Comparison of ENCODE assay signal across 8 cellular contexts in the genomic region with DNA sequence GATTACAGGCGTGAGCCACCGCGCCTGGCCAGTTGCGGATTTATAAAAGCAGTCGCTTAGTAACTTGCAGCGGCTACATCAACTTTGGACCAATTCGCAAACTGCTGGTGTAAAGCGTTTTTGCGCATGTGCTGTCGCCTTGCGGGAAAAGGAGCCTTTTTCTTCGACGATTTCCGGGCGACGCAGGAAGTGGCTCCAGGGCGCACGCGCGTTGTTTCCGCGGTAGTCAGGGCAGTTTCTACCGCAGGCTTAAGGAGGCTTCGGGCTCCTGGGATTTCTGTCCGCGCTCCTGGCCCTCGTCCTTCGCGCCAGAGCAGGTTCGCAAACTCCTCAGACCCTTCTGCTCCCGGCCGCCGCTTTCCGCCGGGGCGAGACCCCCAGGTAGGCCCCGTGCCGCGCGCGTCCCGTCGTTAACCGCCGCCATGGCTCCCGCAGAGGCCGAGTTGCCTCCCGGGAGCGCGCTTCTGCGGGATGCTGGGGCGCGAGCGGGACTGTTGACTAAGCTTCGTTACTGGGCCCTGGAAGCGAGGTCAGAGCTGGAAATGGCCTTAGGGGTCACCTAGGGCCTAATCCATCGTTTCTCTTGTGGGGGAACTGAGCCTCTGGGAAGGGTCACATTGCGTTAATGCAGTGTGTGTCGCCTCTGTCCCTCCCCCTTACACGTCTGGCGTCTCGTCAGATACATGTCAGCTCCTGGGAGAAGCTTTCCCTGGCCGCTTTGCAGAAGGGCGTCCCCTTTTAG. TPM values are rescaled to one million over a fixed set of nuclear protein-coding genes. Genes with fewer than 3 reads are reported as not detected.
DNase-seq lines count a peak whose midpoint lies in the region; ATAC-seq and TF ChIP-seq lines count a peak whose summit lies in the region.

A gene with protein sequence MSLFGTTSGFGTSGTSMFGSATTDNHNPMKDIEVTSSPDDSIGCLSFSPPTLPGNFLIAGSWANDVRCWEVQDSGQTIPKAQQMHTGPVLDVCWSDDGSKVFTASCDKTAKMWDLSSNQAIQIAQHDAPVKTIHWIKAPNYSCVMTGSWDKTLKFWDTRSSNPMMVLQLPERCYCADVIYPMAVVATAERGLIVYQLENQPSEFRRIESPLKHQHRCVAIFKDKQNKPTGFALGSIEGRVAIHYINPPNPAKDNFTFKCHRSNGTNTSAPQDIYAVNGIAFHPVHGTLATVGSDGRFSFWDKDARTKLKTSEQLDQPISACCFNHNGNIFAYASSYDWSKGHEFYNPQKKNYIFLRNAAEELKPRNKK (plus strand): TSS at position 214 of the 742 bp plus-strand sequence. CDS start 2,784 bp downstream, outside the sequence.

- CTCF ChIA-PET in T-cell (lab: Charles Lee), result interaction anchor here in 1 of 2 donors (0.5 kb wide), 1 partner anchor 1072 kb away, joined by 7 read pairs; no protein-coding TSS in a partner anchor

- H3K36me3 Mint-ChIP-seq in T-cell (peaks cover 23% of the 10 kb centered on the region), type B pancreatic cell (peaks cover 9% of the 10 kb centered on the region)

- H3K27me3 ChIP-seq in heart right ventricle, result peaks cover 0 to 6% (median 0%) of the 10 kb centered on the region in 7 donors

- DNase-seq in NCI-H146 (lab: John Stamatoyannopoulos, UW), result peak; percentile 89
- peak; percentile 79 to 94 (median 88) for DNase-seq in T-cell
- peak; percentile 89 to 91 for DNase-seq in heart right ventricle
- DNase-seq in posterior cingulate gyrus, result peak; percentile 89 to 99 (median 94)
- peak; percentile 89 for DNase-seq in type B pancreatic cell (ENCODE audit: extremely low spot score, unreplicated experiment)

- H3K36me3 ChIP-seq in heart right ventricle, result peaks cover 0 to 21% (median 0%) of the 10 kb centered on the region in 9 donors

- 0% methylated on average over 64 of the region's 64 CpGs for WGBS in adipose tissue, 3 donors
- WGBS in heart right ventricle, 2 donors, result 0 to 1% methylated on average over 64 of the region's 64 CpGs

- TF ChIP-seq CTCF in heart right ventricle (IDR thresholded peaks at IDR 0.05), result no peak
- no peak for TF ChIP-seq CTCF in type B pancreatic cell (conservative IDR thresholded peaks at IDR 0.05)

- H3K27ac Mint-ChIP-seq in T-cell, result peak within 1 kb of the TSS; percentile 86 to 87
- H3K27ac Mint-ChIP-seq in type B pancreatic cell, result peak within 1 kb of the TSS; percentile 86

- H3K4me1 ChIP-seq in heart right ventricle, result peaks cover 4 to 20% (median 15%) of the 10 kb centered on the region in 9 donors

- ATAC-seq in HG02763 (IDR thresholded peaks at IDR 0.05; ENCODE audit: unreplicated experiment) (peak; percentile 80), T-cell (replicated peaks in 1 of 4) (peak; percentile 83 to 91 (median 88)), heart right ventricle (peak; percentile 79 to 95 (median 91))

- peak within 1 kb of the TSS; percentile 50 to 96 (median 82) for H3K4me3 ChIP-seq in heart right ventricle

- H3K27ac ChIP-seq in adipose tissue (ENCODE audit: low read depth, low read length), result no peak within 1 kb of the TSS
- H3K27ac ChIP-seq in heart right ventricle, result peak within 1 kb of the TSS in 9 of 10 donors; percentile 75 to 95 (median 87)

- H3K27me3 Mint-ChIP-seq in T-cell, result peaks cover 3 to 11% of the 10 kb centered on the region in 2 donors
- H3K27me3 Mint-ChIP-seq in type B pancreatic cell, result no peaks in the 10 kb centered on the region

- POLR2A ChIA-PET in T-cell (lab: Charles Lee), result no interaction called here

- intact Hi-C loops in heart right ventricle (cut with DNase I) (no loop called here), posterior cingulate gyrus (cut with DNase I) (loop anchor here (5.0 kb wide), 1 partner anchor 884 kb away; a partner anchor contains a TSS)

- no peaks in the 10 kb centered on the region for H3K9me3 ChIP-seq in heart right ventricle

- TF ChIP-seq POLR2A in GM10847 (IDR thresholded peaks at IDR 0.05; ENCODE audit: extremely low read depth, insufficient read length), result peak; percentile 63

- H3K4me1 Mint-ChIP-seq in T-cell (peaks cover 27 to 33% (median 29%) of the 10 kb centered on the region in 3 donors), type B pancreatic cell (ENCODE audit: unreplicated experiment) (peaks cover 16% of the 10 kb centered on the region)

- no peaks in the 10 kb centered on the region for H3K9me3 Mint-ChIP-seq in T-cell
- H3K9me3 Mint-ChIP-seq in type B pancreatic cell, result no peaks in the 10 kb centered on the region

- peak within 1 kb of the TSS; percentile 85 to 89 (median 87) for H3K4me3 Mint-ChIP-seq in T-cell
- peak within 1 kb of the TSS; percentile 95 for H3K4me3 Mint-ChIP-seq in type B pancreatic cell

RNA-seq across cellular contexts. Expression of the gene that starts here (rescaled TPM):
- total RNA-seq in T-cell (10 to 100 TPM; 29.0 to 41.1 (median 29.4) TPM), heart right ventricle (10 to 100 TPM; 11.8 to 19.9 (median 15.5) TPM), type B pancreatic cell (ENCODE audit: low replicate concordance) (38.2 and 46.5 TPM in 2 replicates)
- polyA plus RNA-seq in adipose tissue (10 to 100 TPM in 2 of 3 donors, 1 to 10 TPM in 1; 9.2 to 17.5 (median 12.3) TPM), heart right ventricle (10 to 100 TPM in 1 of 2 donors, 1 to 10 TPM in 1; 6.2 to 18.9 TPM)
